ENCODE assay signal across 1 cellular context in genomic region chr5:157917909-157918809, GRCh38.
A peak's percentile ranks its signal among the peaks of the same experiment; 100 is the strongest.
TF ChIP-seq lines count a peak whose summit lies in the region.

No MANE protein-coding gene starts in this region.

TF ChIP-seq in HepG2, 621 proteins besides CTCF, POLR2A, EP300 and RAD21 (continued from another document):
- TF ChIP-seq ZNF770 (CRISPR knock-in tag; IDR thresholded peaks at IDR 0.05), result no peak
- TF ChIP-seq MLX (CRISPR knock-in tag; IDR thresholded peaks at IDR 0.05), result no peak
- TF ChIP-seq PHF21A (CRISPR knock-in tag; IDR thresholded peaks at IDR 0.05), result no peak
- TF ChIP-seq MAFK (conservative IDR thresholded peaks at IDR 0.05 in 1 of 2, IDR thresholded peaks at IDR 0.05 in 1 of 2; ENCODE audit: low read length in 2 of 2), result peak; percentile 81 to 82; a peak in 3 of 4 replicates
- peak; percentile 71 for TF ChIP-seq MAFF (IDR thresholded peaks at IDR 0.05; ENCODE audit: low read depth, low read length)
